1 cellular context compared by ENCODE assay signal in genomic region chr7:140673063-140673769, GRCh38.
TF ChIP-seq lines count a peak whose summit lies in the region.

No MANE protein-coding gene starts in this region.

TF ChIP-seq in HepG2, 621 proteins besides CTCF, POLR2A, EP300 and RAD21 (continued from another document and continues in another):
- TF ChIP-seq HNRNPL (IDR thresholded peaks at IDR 0.05; ENCODE audit: low read depth, low read length) (0 out of 2 replicates have a peak, but pooled peaks have one; percentile 53), TEAD2 (CRISPR knock-in tag; IDR thresholded peaks at IDR 0.05) (0 out of 2 replicates have a peak, but pooled peaks have one; percentile 31), NFE2L1 (CRISPR knock-in tag; IDR thresholded peaks at IDR 0.05; ENCODE audit: borderline replicate concordance) (no peak), ATF3 (CRISPR knock-in tag; IDR thresholded peaks at IDR 0.05) (0 out of 2 replicates have a peak, but pooled peaks have one; percentile 3), ZNF768 (CRISPR knock-in tag; IDR thresholded peaks at IDR 0.05) (0 out of 2 replicates have a peak, but pooled peaks have one; percentile 24), ZNF766 (CRISPR knock-in tag; IDR thresholded peaks at IDR 0.05; ENCODE audit: borderline replicate concordance) (peak; percentile 50; the same call in 1 of the 2 replicates), KDM5B (CRISPR knock-in tag; IDR thresholded peaks at IDR 0.05; ENCODE audit: borderline replicate concordance) (peak; percentile 60; the same call in 1 of the 2 replicates), BRCA1 (CRISPR knock-in tag; IDR thresholded peaks at IDR 0.05) (no peak), RBFOX2 (IDR thresholded peaks at IDR 0.05; ENCODE audit: low read depth, low read length) (peak; percentile 67), ZNF75D (CRISPR knock-in tag; IDR thresholded peaks at IDR 0.05; ENCODE audit: borderline replicate concordance) (no peak), ZC3H13 (CRISPR knock-in tag; IDR thresholded peaks at IDR 0.05) (no peak), ZNF282 (IDR thresholded peaks at IDR 0.05; ENCODE audit: partially characterized antibody) (no peak), NFYC (CRISPR knock-in tag; IDR thresholded peaks at IDR 0.05) (no peak), ZNF770 (CRISPR knock-in tag; IDR thresholded peaks at IDR 0.05) (peak; percentile 54; the same call in 1 of the 2 replicates), ZSCAN31 (CRISPR knock-in tag; IDR thresholded peaks at IDR 0.05; ENCODE audit: low read depth) (peak; percentile 52; the same call in 1 of the 2 replicates), SETDB1 (CRISPR knock-in tag; IDR thresholded peaks at IDR 0.05; ENCODE audit: borderline replicate concordance) (no peak), FOSL1 (CRISPR knock-in tag; IDR thresholded peaks at IDR 0.05; ENCODE audit: borderline replicate concordance) (no peak), ZNF496 (CRISPR knock-in tag; IDR thresholded peaks at IDR 0.05; ENCODE audit: insufficient replicate concordance) (no peak), ZNF607 (CRISPR knock-in tag; IDR thresholded peaks at IDR 0.05; ENCODE audit: borderline replicate concordance) (no peak), GTF3A (CRISPR knock-in tag; conservative IDR thresholded peaks at IDR 0.05) (no peak), ARNT2 (CRISPR knock-in tag; IDR thresholded peaks at IDR 0.05; ENCODE audit: low read depth) (0 out of 2 replicates have a peak, but pooled peaks have one; percentile 59), SNAI1 (CRISPR knock-in tag; IDR thresholded peaks at IDR 0.05; ENCODE audit: borderline replicate concordance) (no peak), ZNF180 (CRISPR knock-in tag; IDR thresholded peaks at IDR 0.05; ENCODE audit: borderline replicate concordance, low read depth) (no peak), ZNF687 (CRISPR knock-in tag; IDR thresholded peaks at IDR 0.05) (peak; percentile 84), PBX3 (CRISPR knock-in tag; IDR thresholded peaks at IDR 0.05; ENCODE audit: borderline replicate concordance) (no peak), ZBTB43 (CRISPR knock-in tag; conservative IDR thresholded peaks at IDR 0.05) (no peak), ZBTB42 (CRISPR knock-in tag; IDR thresholded peaks at IDR 0.05) (no peak), ZNF20 (CRISPR knock-in tag; IDR thresholded peaks at IDR 0.05) (no peak), PHB2 (IDR thresholded peaks at IDR 0.05; ENCODE audit: partially characterized antibody) (no peak), ZNF724P (CRISPR knock-in tag; IDR thresholded peaks at IDR 0.05; ENCODE audit: borderline replicate concordance) (0 out of 2 replicates have a peak, but pooled peaks have one; percentile 56), ZNF660 (CRISPR knock-in tag; IDR thresholded peaks at IDR 0.05; ENCODE audit: borderline replicate concordance, low read depth) (no peak), ZNF160 (CRISPR knock-in tag; IDR thresholded peaks at IDR 0.05) (no peak), PBX2 (CRISPR knock-in tag; IDR thresholded peaks at IDR 0.05) (no peak), PREB (CRISPR knock-in tag; IDR thresholded peaks at IDR 0.05) (no peak), THAP9 (CRISPR knock-in tag; IDR thresholded peaks at IDR 0.05; ENCODE audit: borderline replicate concordance) (no peak), ZBTB34 (CRISPR knock-in tag; IDR thresholded peaks at IDR 0.05) (no peak), NR2F1 (CRISPR knock-in tag; IDR thresholded peaks at IDR 0.05) (no peak), TBL1XR1 (IDR thresholded peaks at IDR 0.05; ENCODE audit: borderline replicate concordance, low read length, partially characterized antibody) (no peak), RCOR2 (CRISPR knock-in tag; IDR thresholded peaks at IDR 0.05) (no peak), MAZ (IDR thresholded peaks at IDR 0.05; ENCODE audit: borderline replicate concordance, low read depth, low read length) (no peak), MAZ (CRISPR knock-in tag; IDR thresholded peaks at IDR 0.05; ENCODE audit: low read depth) (peak; percentile 74; the same call in 1 of the 2 replicates), BRD4 (CRISPR knock-in tag; IDR thresholded peaks at IDR 0.05) (no peak), ZNF232 (CRISPR knock-in tag; IDR thresholded peaks at IDR 0.05; ENCODE audit: borderline replicate concordance) (0 out of 2 replicates have a peak, but pooled peaks have one; percentile 37), RORA (CRISPR knock-in tag; IDR thresholded peaks at IDR 0.05) (no peak), THAP8 (CRISPR knock-in tag; IDR thresholded peaks at IDR 0.05; ENCODE audit: borderline replicate concordance) (no peak), ZBTB7B (CRISPR knock-in tag; IDR thresholded peaks at IDR 0.05) (no peak), TCF7L2 (IDR thresholded peaks at IDR 0.05; ENCODE audit: low read depth, low read length) (no peak), ZNF143 (CRISPR knock-in tag; IDR thresholded peaks at IDR 0.05) (no peak)
